In genomic region chr1:43067856-43068751, GRCh38 we compare ENCODE assay signal across 8 cellular contexts.
DNase-seq lines count a peak whose midpoint lies in the region; ATAC-seq and TF ChIP-seq lines count a peak whose summit lies in the region.

No MANE protein-coding gene starts in this region.

- no peaks in the 10 kb centered on the region for H3K9me3 Mint-ChIP-seq in HFFc6
- H3K9me3 Mint-ChIP-seq in type B pancreatic cell = no peaks in the 10 kb centered on the region

- H3K9me3 ChIP-seq in body of pancreas = no peaks in the 10 kb centered on the region
- no peaks in the 10 kb centered on the region for H3K9me3 ChIP-seq in left lung

- TF ChIP-seq POLR2A in body of pancreas (IDR thresholded peaks at IDR 0.05) = no peak

- no peaks in the 10 kb centered on the region for H3K27me3 ChIP-seq in body of pancreas
- peaks cover 0 to 18% of the 10 kb centered on the region in 2 donors for H3K27me3 ChIP-seq in left lung

- DNase-seq in AG09309 (ENCODE audit: low read depth) (no peak), HFFc6 (no peak), body of pancreas (peak in 2 of 4 donors; percentile 22 to 43), left lung (peak in 1 of 2 donors; percentile 79), type B pancreatic cell (ENCODE audit: extremely low spot score, unreplicated experiment) (no peak), GM10248 (ENCODE audit: extremely low spot score) (no peak)

- peak overlapping the region in 1 of 4 donors; percentile 8 for H3K27ac ChIP-seq in body of pancreas
- no peak overlapping the region for H3K27ac ChIP-seq in left lung

- H3K4me3 Mint-ChIP-seq in HFFc6 (peak overlapping the region; percentile 41; the same call in 1 of the 2 replicates), type B pancreatic cell (peak overlapping the region; percentile 70)

- H3K4me1 ChIP-seq in body of pancreas (peaks cover 21% of the 10 kb centered on the region), left lung (peaks cover 0 to 10% of the 10 kb centered on the region in 2 donors)

- H3K4me3 ChIP-seq in AG09309 (ENCODE audit: control insufficient read depth, low read depth, low read length) = peak overlapping the region; percentile 18; the same call in 1 of the 2 replicates
- H3K4me3 ChIP-seq in body of pancreas = no peak overlapping the region
- peak overlapping the region; percentile 6 to 14 for H3K4me3 ChIP-seq in left lung

- 18 to 44% methylated on average over 14 to 43 of the region's 64 CpGs for WGBS in body of pancreas, 2 donors

- H3K36me3 Mint-ChIP-seq in HFFc6 (ENCODE audit: low read depth) = no peaks in the 10 kb centered on the region
- H3K36me3 Mint-ChIP-seq in type B pancreatic cell = no peaks in the 10 kb centered on the region

- TF ChIP-seq CTCF in AG09309 (IDR thresholded peaks at IDR 0.05; ENCODE audit: control insufficient read depth, insufficient read depth, low read depth, low read length, missing control alignments) (no peak), HFFc6 (IDR thresholded peaks at IDR 0.05) (no peak), body of pancreas (IDR thresholded peaks at IDR 0.05) (no peak), left lung (IDR thresholded peaks at IDR 0.05) (no peak), type B pancreatic cell (conservative IDR thresholded peaks at IDR 0.05) (no peak), GM10248 (IDR thresholded peaks at IDR 0.05; ENCODE audit: control extremely low read depth, extremely low read depth, low read depth, missing control alignments) (no peak)

- H3K27ac Mint-ChIP-seq in HFFc6 = no peak overlapping the region
- H3K27ac Mint-ChIP-seq in type B pancreatic cell = no peak overlapping the region

- ATAC-seq in body of pancreas = peak; percentile 41
- peak; percentile 19 for ATAC-seq in left lung
- ATAC-seq in GM18861 (IDR thresholded peaks at IDR 0.05; ENCODE audit: unreplicated experiment) = no peak
- no peak for ATAC-seq in HG03196 (IDR thresholded peaks at IDR 0.05; ENCODE audit: unreplicated experiment)

- POLR2A ChIA-PET in GM10248 (lab: Yijun Ruan, JAX) = no interaction called here

- CTCF ChIA-PET in GM10248 (lab: Yijun Ruan, JAX) = interaction anchor here (1.4 kb wide), 1 partner anchor 155 kb away, joined by 4 read pairs; no protein-coding TSS in a partner anchor

- H3K27me3 Mint-ChIP-seq in HFFc6 (ENCODE audit: insufficient read depth) (peaks cover 8% of the 10 kb centered on the region), type B pancreatic cell (no peaks in the 10 kb centered on the region)

- H3K4me1 Mint-ChIP-seq in HFFc6 (ENCODE audit: low read depth) (peaks cover 5% of the 10 kb centered on the region; the same call in 1 of the 2 replicates), type B pancreatic cell (ENCODE audit: unreplicated experiment) (peaks cover 25% of the 10 kb centered on the region)

- intact Hi-C loops in body of pancreas (cut with DNase I) = no loop called here
- intact Hi-C loops in left lung (cut with DNase I) = no loop called here

- H3K36me3 ChIP-seq in body of pancreas (replicated peaks in 1 of 2; ENCODE audit: insufficient read depth in 1 of 2, low read depth in 2 of 2) (no peaks in the 10 kb centered on the region), left lung (no peaks in the 10 kb centered on the region)

Comparison
In these comparisons a context has a peak if more than half of its experiments do, and no peak if none do; other contexts are left out.
1. H3K4me3 ChIP-seq: peak in AG09309 (single experiment) and left lung (2 of 2); none in body of pancreas (0 of 2).
2. ATAC-seq: peak in body of pancreas (single experiment) and left lung (single experiment); none in GM18861 (single experiment) and HG03196 (single experiment).